19 cellular contexts compared by ENCODE assay signal in the genomic region with DNA sequence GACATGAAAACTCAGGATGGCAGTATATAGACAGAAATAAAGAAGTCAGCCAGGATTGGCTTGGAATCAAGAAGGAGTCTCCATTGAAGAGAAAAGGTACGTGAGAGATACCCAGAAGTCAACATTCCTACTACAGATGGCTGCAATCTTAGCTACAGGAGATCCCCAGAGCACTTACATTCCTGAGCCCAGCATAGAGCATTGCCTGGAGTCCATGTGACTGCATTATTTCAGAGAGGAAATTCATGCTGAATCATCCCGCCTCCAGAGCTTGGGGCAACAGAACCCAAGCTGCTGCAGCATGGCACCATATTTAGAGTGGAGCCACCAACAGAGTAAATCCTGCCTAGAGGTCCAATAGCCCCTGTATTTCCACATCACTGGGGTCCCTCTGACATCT.
DNase-seq lines count a peak whose midpoint lies in the region; TF ChIP-seq lines count a peak whose summit lies in the region.
"Had no signal": no experiment of that assay in that cellular context is flagged by ENCODE, and none has a peak within 500 bp of the region (broad histone marks: within the 10 kb centered on the region; RNA-seq: fewer than 3 reads in every experiment).

No MANE protein-coding gene starts in this region.

- no peaks in the 10 kb centered on the region for H3K36me3 ChIP-seq in HAP-1 (replicated peaks)
- H3K36me3 ChIP-seq: BE2C had no signal

- TF ChIP-seq CTCF in HFFc6 (IDR thresholded peaks at IDR 0.05) (no peak), epithelial cell of esophagus (IDR thresholded peaks at IDR 0.05; ENCODE audit: insufficient read depth, low read depth, low read length, missing control alignments) (no peak), nephron progenitor cell (IDR thresholded peaks at IDR 0.05) (no peak)

- H3K4me3 ChIP-seq in epithelial cell of esophagus (ENCODE audit: low read length), result no peak overlapping the region
- no peak overlapping the region for H3K4me3 ChIP-seq in HAP-1
- H3K4me3 ChIP-seq: PC-9 had no signal

- H3K4me3 Mint-ChIP-seq in HFFc6, result no peak overlapping the region
- no peak overlapping the region for H3K4me3 Mint-ChIP-seq in nephron progenitor cell
- H3K4me3 Mint-ChIP-seq: CD4-positive, CD25-positive, alpha-beta regulatory T cell had no signal

- no peaks in the 10 kb centered on the region for H3K4me1 ChIP-seq in HAP-1
- H3K4me1 ChIP-seq: BE2C had no signal

- peak overlapping the region; percentile 34; the same call in 1 of the 2 replicates for H3K27ac Mint-ChIP-seq in HFFc6
- H3K27ac Mint-ChIP-seq in nephron progenitor cell, result no peak overlapping the region
- H3K27ac Mint-ChIP-seq: CD4-positive, CD25-positive, alpha-beta regulatory T cell had no signal

- no peaks in the 10 kb centered on the region for H3K9me3 ChIP-seq in HAP-1
- H3K9me3 ChIP-seq: BE2C had no signal

- H3K27me3 Mint-ChIP-seq in HFFc6 (ENCODE audit: insufficient read depth) (peaks cover 3% of the 10 kb centered on the region; the same call in 1 of the 2 replicates), nephron progenitor cell (ENCODE audit: low read depth, poor library complexity) (peaks cover 3% of the 10 kb centered on the region)
- H3K27me3 Mint-ChIP-seq: CD4-positive, CD25-positive, alpha-beta regulatory T cell had no signal

- in situ Hi-C loops in HAP-1 (cut with MboI; ENCODE audit: low sequenced_read_pairs), result no loop called here

- H3K27me3 ChIP-seq in HAP-1 (ENCODE audit: low read depth), result no peaks in the 10 kb centered on the region; the same call in 1 of the 2 replicates
- H3K27me3 ChIP-seq: BE2C had no signal

- H3K9me3 Mint-ChIP-seq in HFFc6, result peaks cover 6% of the 10 kb centered on the region
- peaks cover 30% of the 10 kb centered on the region for H3K9me3 Mint-ChIP-seq in nephron progenitor cell

- H3K4me1 Mint-ChIP-seq in HFFc6 (ENCODE audit: low read depth), result peaks cover 11% of the 10 kb centered on the region
- H3K4me1 Mint-ChIP-seq in nephron progenitor cell, result no peaks in the 10 kb centered on the region

- peaks cover 11% of the 10 kb centered on the region for H3K36me3 Mint-ChIP-seq in HFFc6 (ENCODE audit: low read depth)
- H3K36me3 Mint-ChIP-seq in nephron progenitor cell (ENCODE audit: low read depth), result peaks cover 6% of the 10 kb centered on the region
- H3K36me3 Mint-ChIP-seq: CD4-positive, CD25-positive, alpha-beta regulatory T cell had no signal

- peak; percentile 59 for DNase-seq in EL
- peak; percentile 30 for DNase-seq in HFFc6
- peak; percentile 34 for DNase-seq in epithelial cell of esophagus (ENCODE audit: low read depth)
- DNase-seq in NCI-H526 treated with DMSO at 0.1 percent for 48 hours (lab: John Stamatoyannopoulos, UW), result no peak
- no peak for DNase-seq in nephron progenitor cell
- DNase-seq in HuH-7.5 (ENCODE audit: low spot score), result no peak
- no peak for DNase-seq in HAP-1 (ENCODE audit: low spot score in 2 of 2)
- DNase-seq: BE2C; CD4-positive, CD25-positive, alpha-beta regulatory T cell; COR-L47; DMS153; KBM-7; NCI-H1105 treated with DMSO at 0.1 percent for 48 hours; NCI-H1694; NCI-H2081 treated with DMSO at 0.1 percent for 48 hours; NCI-H2227 treated with DMSO at 0.1 percent for 48 hours; NCI-H510A treated with DMSO at 0.1 percent for 48 hours; PC-9; T-helper 1 cell had no signal

Comparison
In these comparisons a context has a peak if more than half of its experiments do, and no peak if none do; other contexts are left out.
1. DNase-seq: peak in EL (single experiment), HFFc6 (single experiment) and epithelial cell of esophagus (single experiment); none in NCI-H526 treated with DMSO at 0.1 percent for 48 hours (single experiment), nephron progenitor cell (single experiment), HuH-7.5 (single experiment) and HAP-1 (0 of 2).